8 cellular contexts compared by ENCODE assay signal in genomic region chr19:927044-927706, GRCh38. TPM values are rescaled to one million over a fixed set of nuclear protein-coding genes. Genes with fewer than 3 reads are reported as not detected.
DNase-seq lines count a peak whose midpoint lies in the region; ATAC-seq and TF ChIP-seq lines count a peak whose summit lies in the region.

No MANE protein-coding gene starts in this region.

- no peak overlapping the region for H3K27ac Mint-ChIP-seq in CD4-positive, CD25-positive, alpha-beta regulatory T cell
- H3K27ac Mint-ChIP-seq in IgD-negative memory B cell = peak overlapping the region; percentile 87 to 95 (median 93)

- peak overlapping the region; percentile 14 for H3K27ac ChIP-seq in CD4-positive, CD25-positive, alpha-beta regulatory T cell (ENCODE audit: insufficient read depth, low read length, poor library complexity, severe bottlenecking)
- H3K27ac ChIP-seq in lung (ENCODE audit: low read depth in 1 of 2, low read length in 1 of 2) (peak overlapping the region in 1 of 2 donors; percentile 45), uterus (peak overlapping the region; percentile 79 to 80)

- peaks cover 5% of the 10 kb centered on the region for H3K27me3 Mint-ChIP-seq in CD4-positive, CD25-positive, alpha-beta regulatory T cell
- no peaks in the 10 kb centered on the region for H3K27me3 Mint-ChIP-seq in IgD-negative memory B cell

- no peaks in the 10 kb centered on the region for H3K36me3 Mint-ChIP-seq in CD4-positive, CD25-positive, alpha-beta regulatory T cell
- H3K36me3 Mint-ChIP-seq in IgD-negative memory B cell = peaks cover 2% of the 10 kb centered on the region

- H3K9me3 Mint-ChIP-seq in CD4-positive, CD25-positive, alpha-beta regulatory T cell = peaks cover 0 to 3% (median 0%) of the 10 kb centered on the region in 7 donors
- no peaks in the 10 kb centered on the region for H3K9me3 Mint-ChIP-seq in IgD-negative memory B cell

- 1 to 2% methylated on average over 26 to 28 of the region's 28 CpGs for WGBS in lung, 2 donors

- H3K4me3 ChIP-seq in CD4-positive, CD25-positive, alpha-beta regulatory T cell (ENCODE audit: low read depth, low read length) = no peak overlapping the region
- H3K4me3 ChIP-seq in cardiac fibroblast (replicated peaks in 1 of 2; ENCODE audit: low read depth in 2 of 2, low read length in 2 of 2) = peak overlapping the region; percentile 78 to 89
- peak overlapping the region; percentile 2 for H3K4me3 ChIP-seq in lung
- H3K4me3 ChIP-seq in uterus = peak overlapping the region; percentile 53 to 74

- DNase-seq in CD4-positive, CD25-positive, alpha-beta regulatory T cell = no peak
- DNase-seq in cardiac fibroblast (ENCODE audit: low read depth in 2 of 2) (peak; percentile 61), lung (ENCODE audit: low spot score) (peak; percentile 78), uterus (peak; percentile 69 to 75), mesenteric fat pad (ENCODE audit: low spot score) (no peak), cerebellum (ENCODE audit: low spot score) (no peak), iPS-NIHi7 (ENCODE audit: extremely low spot score) (no peak)

- no peak for TF ChIP-seq POLR2A in uterus (IDR thresholded peaks at IDR 0.05)

- peaks cover 26% of the 10 kb centered on the region for H3K4me1 ChIP-seq in CD4-positive, CD25-positive, alpha-beta regulatory T cell (ENCODE audit: control insufficient read depth, insufficient read depth, low read length, poor library complexity, severe bottlenecking)
- H3K4me1 ChIP-seq in lung (ENCODE audit: control insufficient read depth in 2 of 2, insufficient read depth in 2 of 2, low read length in 2 of 2) = peaks cover 0 to 10% of the 10 kb centered on the region in 2 donors
- H3K4me1 ChIP-seq in uterus = peaks cover 0 to 6% of the 10 kb centered on the region in 2 donors

- no peaks in the 10 kb centered on the region for H3K9me3 ChIP-seq in CD4-positive, CD25-positive, alpha-beta regulatory T cell (ENCODE audit: control insufficient read depth in 2 of 2, low read length in 2 of 2)
- H3K9me3 ChIP-seq in lung (ENCODE audit: control insufficient read depth in 2 of 2, insufficient read depth in 1 of 2, low read length in 1 of 2) = no peaks in the 10 kb centered on the region
- H3K9me3 ChIP-seq in uterus = no peaks in the 10 kb centered on the region

- intact Hi-C loops in uterus (cut with DNase I; ENCODE audit: low total_unique reads) = loop anchor here (10.0 kb wide), 2 partner anchors 162 to 178 kb away; partner anchors contain the start of gene GPX4

- H3K4me1 Mint-ChIP-seq in CD4-positive, CD25-positive, alpha-beta regulatory T cell = peaks cover 0 to 21% (median 3%) of the 10 kb centered on the region in 4 donors
- H3K4me1 Mint-ChIP-seq in IgD-negative memory B cell = peaks cover under 1 to 8% (median 6%) of the 10 kb centered on the region in 3 donors

- peak overlapping the region; percentile 73 to 85 (median 84) for H3K4me3 Mint-ChIP-seq in CD4-positive, CD25-positive, alpha-beta regulatory T cell
- peak overlapping the region; percentile 86 to 98 (median 95) for H3K4me3 Mint-ChIP-seq in IgD-negative memory B cell

- no peaks in the 10 kb centered on the region for H3K27me3 ChIP-seq in CD4-positive, CD25-positive, alpha-beta regulatory T cell (ENCODE audit: control insufficient read depth, insufficient read depth, low read length)
- H3K27me3 ChIP-seq in lung (ENCODE audit: control insufficient read depth, insufficient read depth) (no peaks in the 10 kb centered on the region), uterus (no peaks in the 10 kb centered on the region)

- no peaks in the 10 kb centered on the region for H3K36me3 ChIP-seq in CD4-positive, CD25-positive, alpha-beta regulatory T cell (ENCODE audit: control insufficient read depth, insufficient read depth, low read length)
- H3K36me3 ChIP-seq in lung (ENCODE audit: control insufficient read depth in 2 of 2, insufficient read depth in 2 of 2, low read length in 2 of 2) (peaks cover 0 to 10% of the 10 kb centered on the region in 2 donors), uterus (no peaks in the 10 kb centered on the region)

- no peak for ATAC-seq in CD4-positive, CD25-positive, alpha-beta regulatory T cell (ENCODE audit: low read depth in 2 of 2)
- no peak for ATAC-seq in lung (ENCODE audit: insufficient read depth, low FRiP score)

- TF ChIP-seq CTCF in cardiac fibroblast (IDR thresholded peaks at IDR 0.05; ENCODE audit: low read depth, low read length) = no peak
- no peak for TF ChIP-seq CTCF in lung (IDR thresholded peaks at IDR 0.05; ENCODE audit: control extremely low read depth, extremely low read depth)
- no peak for TF ChIP-seq CTCF in uterus (IDR thresholded peaks at IDR 0.05)

RNA-seq across cellular contexts. Expression of gene ARID3A, which starts 1.3 kb away (rescaled TPM):
- 14.4 TPM for total RNA-seq in CD4-positive, CD25-positive, alpha-beta regulatory T cell
- 1 to 10 TPM in 2 of 4 donors, under 1 TPM in 2; 0.63 to 1.4 (median 0.99) TPM for polyA plus RNA-seq in CD4-positive, CD25-positive, alpha-beta regulatory T cell
- 4.2 TPM for polyA plus RNA-seq in IgD-negative memory B cell
- 10 to 100 TPM; 22.6 to 29.7 TPM for total RNA-seq in lung
- polyA plus RNA-seq in lung = 10 to 100 TPM in 1 of 2 donors, 1 to 10 TPM in 1; 7.7 to 17.0 TPM
- 10 to 100 TPM in 1 of 4 donors, 1 to 10 TPM in 3; 1.3 to 22.0 (median 3.8) TPM for total RNA-seq in uterus
- total RNA-seq in mesenteric fat pad = 19.5 TPM
- 7.7 TPM for total RNA-seq in cerebellum

RNA-seq across cellular contexts. Expression of gene KISS1R, which starts 10.0 kb away (rescaled TPM):
- total RNA-seq in CD4-positive, CD25-positive, alpha-beta regulatory T cell = 0.86 TPM
- 1 to 10 TPM in 1 of 4 donors, under 1 TPM in 2, not detected in 1; 0.21 to 1.2 (median 0.48) TPM for polyA plus RNA-seq in CD4-positive, CD25-positive, alpha-beta regulatory T cell
- polyA plus RNA-seq in IgD-negative memory B cell = 3.9 TPM
- total RNA-seq in lung = under 1 TPM in 1 of 2 donors, not detected in 1; 0.21 TPM
- polyA plus RNA-seq in lung = under 1 TPM in 1 of 2 donors, not detected in 1; 0.13 TPM
- total RNA-seq in uterus = under 1 TPM in 1 of 4 donors, not detected in 3; 0.14 TPM
- total RNA-seq in mesenteric fat pad = not detected
- total RNA-seq in cerebellum = 0.36 TPM

RNA-seq across cellular contexts. Expression of gene R3HDM4, which starts 14.2 kb away (rescaled TPM):
- 266 TPM for total RNA-seq in CD4-positive, CD25-positive, alpha-beta regulatory T cell
- polyA plus RNA-seq in CD4-positive, CD25-positive, alpha-beta regulatory T cell = 100 to 1,000 TPM; 249 to 283 (median 267) TPM
- polyA plus RNA-seq in IgD-negative memory B cell = 322 TPM
- 10 to 100 TPM; 31.6 to 69.2 TPM for total RNA-seq in lung
- polyA plus RNA-seq in lung = 100 to 1,000 TPM in 1 of 2 donors, 10 to 100 TPM in 1; 86.1 to 139 TPM
- total RNA-seq in uterus = 10 to 100 TPM in 3 of 4 donors, 1 to 10 TPM in 1; 5.3 to 38.2 (median 21.2) TPM
- 48.2 TPM for total RNA-seq in mesenteric fat pad
- total RNA-seq in cerebellum = 19.0 TPM

RNA-seq across cellular contexts. Expression of gene RNU6-9, which starts 33.9 kb away (rescaled TPM):
- not detected for total RNA-seq in CD4-positive, CD25-positive, alpha-beta regulatory T cell
- polyA plus RNA-seq in CD4-positive, CD25-positive, alpha-beta regulatory T cell = not detected
- polyA plus RNA-seq in IgD-negative memory B cell (not detected), lung (not detected)
- total RNA-seq in lung (not detected), uterus (not detected), mesenteric fat pad (not detected), cerebellum (not detected)

RNA-seq across cellular contexts. Expression of gene MED16, which starts 34.2 kb away (rescaled TPM):
- total RNA-seq in CD4-positive, CD25-positive, alpha-beta regulatory T cell = 71.5 TPM
- 10 to 100 TPM; 61.9 to 91.7 (median 81.4) TPM for polyA plus RNA-seq in CD4-positive, CD25-positive, alpha-beta regulatory T cell
- polyA plus RNA-seq in IgD-negative memory B cell = 138 TPM
- 10 to 100 TPM; 38.7 to 59.7 TPM for total RNA-seq in lung
- polyA plus RNA-seq in lung = 10 to 100 TPM; 44.8 to 72.3 TPM
- total RNA-seq in uterus = 10 to 100 TPM; 12.0 to 69.1 (median 43.1) TPM
- total RNA-seq in mesenteric fat pad = 28.8 TPM
- 31.0 TPM for total RNA-seq in cerebellum

Comparison
In these comparisons a context has a peak if more than half of its experiments do, and no peak if none do; other contexts are left out.
1. DNase-seq: peak in cardiac fibroblast (2 of 2), lung (single experiment) and uterus (2 of 2); none in CD4-positive, CD25-positive, alpha-beta regulatory T cell (0 of 3), mesenteric fat pad (single experiment), cerebellum (single experiment) and iPS-NIHi7 (single experiment).
2. H3K27ac Mint-ChIP-seq: peak in IgD-negative memory B cell (3 of 3); none in CD4-positive, CD25-positive, alpha-beta regulatory T cell (0 of 3).